Comparison of ENCODE assay signal across 12 cellular contexts in genomic region chr12:53561590-53561953, GRCh38. TPM values are rescaled to one million over a fixed set of nuclear protein-coding genes. Genes with fewer than 3 reads are reported as not detected.
DNase-seq lines count a peak whose midpoint lies in the region; ATAC-seq and TF ChIP-seq lines count a peak whose summit lies in the region.
"Had no signal": no experiment of that assay in that cellular context is flagged by ENCODE, and none has a peak within 500 bp of the region (broad histone marks: within the 10 kb centered on the region; RNA-seq: fewer than 3 reads in every experiment).

No MANE protein-coding gene starts in this region.

- no peaks in the 10 kb centered on the region for H3K9me3 Mint-ChIP-seq in activated CD8-positive, alpha-beta memory T cell treated with anti-CD3 and anti-CD28 coated beads, Interleukin-2, amount 10 ng/mL, durations not matched to agents 7 days and 5 days (ENCODE audit: low read depth)
- H3K9me3 Mint-ChIP-seq: activated naive CD8-positive, alpha-beta T cell treated with anti-CD3 and anti-CD28 coated beads, Interleukin-2, amount 10 ng/mL, durations not matched to agents 7 days and 5 days had no signal

- intact Hi-C loops in thyroid gland (cut with DNase I), result no loop called here

- no peaks in the 10 kb centered on the region for H3K36me3 ChIP-seq in thyroid gland
- H3K36me3 ChIP-seq: ovary had no signal

- no peak overlapping the region for H3K4me3 Mint-ChIP-seq in activated CD8-positive, alpha-beta memory T cell treated with anti-CD3 and anti-CD28 coated beads, Interleukin-2, amount 10 ng/mL, durations not matched to agents 7 days and 5 days
- H3K4me3 Mint-ChIP-seq: activated naive CD8-positive, alpha-beta T cell treated with anti-CD3 and anti-CD28 coated beads, Interleukin-2, amount 10 ng/mL, durations not matched to agents 7 days and 5 days had no signal

- no peaks in the 10 kb centered on the region for H3K9me3 ChIP-seq in thyroid gland
- H3K9me3 ChIP-seq: ovary had no signal

- no peak for TF ChIP-seq POLR2A in thyroid gland (IDR thresholded peaks at IDR 0.05)

- H3K27ac Mint-ChIP-seq in activated CD8-positive, alpha-beta memory T cell treated with anti-CD3 and anti-CD28 coated beads, Interleukin-2, amount 10 ng/mL, durations not matched to agents 7 days and 5 days, result peak overlapping the region; percentile 59
- H3K27ac Mint-ChIP-seq: activated naive CD8-positive, alpha-beta T cell treated with anti-CD3 and anti-CD28 coated beads, Interleukin-2, amount 10 ng/mL, durations not matched to agents 7 days and 5 days had no signal

- WGBS in thyroid gland, 2 donors, result 81 to 89% methylated on average over 1 of the region's 1 CpG

- peaks cover 9 to 19% of the 10 kb centered on the region in 2 donors for H3K4me1 ChIP-seq in thyroid gland

- H3K4me3 ChIP-seq in fibroblast of pulmonary artery (replicated peaks; ENCODE audit: low read depth, low read length), result no peak overlapping the region
- H3K4me3 ChIP-seq in thyroid gland (replicated peaks in 1 of 3), result no peak overlapping the region
- H3K4me3 ChIP-seq: ovary had no signal

- no peaks in the 10 kb centered on the region for H3K27me3 ChIP-seq in thyroid gland
- H3K27me3 ChIP-seq: ovary had no signal

- H3K27ac ChIP-seq in thyroid gland, result no peak overlapping the region
- H3K27ac ChIP-seq: ovary had no signal

- peaks cover 43% of the 10 kb centered on the region for H3K4me1 Mint-ChIP-seq in activated CD8-positive, alpha-beta memory T cell treated with anti-CD3 and anti-CD28 coated beads, Interleukin-2, amount 10 ng/mL, durations not matched to agents 7 days and 5 days

- no peaks in the 10 kb centered on the region for H3K27me3 Mint-ChIP-seq in activated CD8-positive, alpha-beta memory T cell treated with anti-CD3 and anti-CD28 coated beads, Interleukin-2, amount 10 ng/mL, durations not matched to agents 7 days and 5 days
- H3K27me3 Mint-ChIP-seq: activated naive CD8-positive, alpha-beta T cell treated with anti-CD3 and anti-CD28 coated beads, Interleukin-2, amount 10 ng/mL, durations not matched to agents 7 days and 5 days had no signal

- ATAC-seq in activated CD8-positive, alpha-beta memory T cell treated with anti-CD3 and anti-CD28 coated beads, Interleukin-2, amount 10 ng/mL, durations not matched to agents 7 days and 5 days, result peak; percentile 65
- no peak for ATAC-seq in HG03354 (IDR thresholded peaks at IDR 0.05; ENCODE audit: poor library complexity, severe bottlenecking, unreplicated experiment)

- TF ChIP-seq CTCF in fibroblast of pulmonary artery (IDR thresholded peaks at IDR 0.05; ENCODE audit: low read length, missing control alignments) (no peak), thyroid gland (IDR thresholded peaks at IDR 0.05) (no peak)

- no peak for DNase-seq in activated CD8-positive, alpha-beta memory T cell treated with anti-CD3 and anti-CD28 coated beads, Interleukin-2, amount 10 ng/mL, durations not matched to agents 7 days and 5 days
- DNase-seq in activated CD8-positive, alpha-beta memory T cell treated with anti-CD3 and anti-CD28 coated beads for 24 hours, result no peak
- DNase-seq in SW480 (ENCODE audit: low spot score), result peak; percentile 90
- peak; percentile 92 for DNase-seq in fibroblast of pulmonary artery (ENCODE audit: low read depth)
- DNase-seq in stromal cell of bone marrow (ENCODE audit: low read depth), result peak; percentile 82
- no peak for DNase-seq in thyroid gland
- DNase-seq in islet precursor cell, result no peak
- DNase-seq: activated naive CD8-positive, alpha-beta T cell treated with anti-CD3 and anti-CD28 coated beads, Interleukin-2, amount 10 ng/mL, durations not matched to agents 7 days and 5 days; NCI-H526 treated with DMSO at 0.1 percent for 48 hours; ovary had no signal

- H3K36me3 Mint-ChIP-seq in activated CD8-positive, alpha-beta memory T cell treated with anti-CD3 and anti-CD28 coated beads, Interleukin-2, amount 10 ng/mL, durations not matched to agents 7 days and 5 days, result peaks cover 11% of the 10 kb centered on the region

- CTCF ChIA-PET in activated CD8-positive, alpha-beta memory T cell treated with anti-CD3 and anti-CD28 coated beads, Interleukin-2, amount 10 ng/mL, durations not matched to agents 7 days and 5 days (lab: Charles Lee), result interaction anchor here (1.1 to 1.7 kb wide), 5 partner anchors 10 to 114 kb away, joined by 3 to 6 read pairs (median 4); partner anchors contain the start of gene ATP5MC2

RNA-seq across cellular contexts. Expression of gene NPFF, which starts 54.3 kb away (rescaled TPM):
- total RNA-seq in activated CD8-positive, alpha-beta memory T cell treated with anti-CD3 and anti-CD28 coated beads, Interleukin-2, amount 10 ng/mL, durations not matched to agents 7 days and 5 days, result not detected
- total RNA-seq in thyroid gland, result not detected
- total RNA-seq: activated naive CD8-positive, alpha-beta T cell treated with anti-CD3 and anti-CD28 coated beads, Interleukin-2, amount 10 ng/mL, durations not matched to agents 7 days and 5 days; urinary bladder had no signal

Comparison
In these comparisons a context has a peak if more than half of its experiments do, and no peak if none do; other contexts are left out.
1. DNase-seq: peak in SW480 (single experiment), fibroblast of pulmonary artery (single experiment) and stromal cell of bone marrow (single experiment); none in activated CD8-positive, alpha-beta memory T cell treated with anti-CD3 and anti-CD28 coated beads, Interleukin-2, amount 10 ng/mL, durations not matched to agents 7 days and 5 days (single experiment), activated CD8-positive, alpha-beta memory T cell treated with anti-CD3 and anti-CD28 coated beads for 24 hours (single experiment), thyroid gland (0 of 2) and islet precursor cell (single experiment).